ENCODE assay signal across 9 cellular contexts in genomic region chr1:8239039-8239305, GRCh38.
DNase-seq lines count a peak whose midpoint lies in the region; ATAC-seq, FAIRE-seq and TF ChIP-seq lines count a peak whose summit lies in the region.
"Had no signal": no experiment of that assay in that cellular context is flagged by ENCODE, and none has a peak within 500 bp of the region (broad histone marks: within the 10 kb centered on the region; RNA-seq: fewer than 3 reads in every experiment).

No MANE protein-coding gene starts in this region.

- peak; percentile 42 for TF ChIP-seq RAD21 in HCT116 (IDR thresholded peaks at IDR 0.05; ENCODE audit: low read depth)

- H2AFZ ChIP-seq in HCT116 (ENCODE audit: low read depth, low read length, poor library complexity, severe bottlenecking) (peak overlapping the region; percentile 74), astrocyte (ENCODE audit: low read depth, low read length) (no peak overlapping the region), hepatocyte (no peak overlapping the region)

- H3K27ac Mint-ChIP-seq in astrocyte (ENCODE audit: unreplicated experiment), result peak overlapping the region; percentile 96
- H3K27ac Mint-ChIP-seq: activated CD8-positive, alpha-beta memory T cell treated with anti-CD3 and anti-CD28 coated beads, Interleukin-2, amount 10 ng/mL, durations not matched to agents 7 days and 5 days had no signal

- H3K27ac ChIP-seq in HCT116 (ENCODE audit: low read depth, low read length), result peak overlapping the region; percentile 62
- H3K27ac ChIP-seq in astrocyte (ENCODE audit: low read depth, low read length), result peak overlapping the region; percentile 78
- peak overlapping the region; percentile 81 for H3K27ac ChIP-seq in hepatocyte
- peak overlapping the region; percentile 12 to 80 (median 70) for H3K27ac ChIP-seq in stomach

- TF ChIP-seq POLR2A in HCT116 (IDR thresholded peaks at IDR 0.05; ENCODE audit: borderline replicate concordance, extremely low read depth, insufficient read depth, insufficient read length), result no peak
- TF ChIP-seq POLR2A in stomach (IDR thresholded peaks at IDR 0.05), result no peak

- no peaks in the 10 kb centered on the region for H3K36me3 ChIP-seq in HCT116 (ENCODE audit: control insufficient read depth in 1 of 2, insufficient read depth in 2 of 2, low read length in 2 of 2)
- H3K36me3 ChIP-seq in astrocyte (ENCODE audit: insufficient read depth, low read length), result no peaks in the 10 kb centered on the region
- no peaks in the 10 kb centered on the region for H3K36me3 ChIP-seq in hepatocyte (replicated peaks; ENCODE audit: insufficient read depth, low read depth)
- no peaks in the 10 kb centered on the region for H3K36me3 ChIP-seq in stomach

- H3K9me3 ChIP-seq in HCT116 (ENCODE audit: control insufficient read depth in 1 of 2, insufficient read depth in 1 of 2, low read depth in 1 of 2, low read length in 2 of 2) (no peaks in the 10 kb centered on the region), astrocyte (ENCODE audit: insufficient read depth, low read depth, low read length) (no peaks in the 10 kb centered on the region), hepatocyte (ENCODE audit: low read depth) (no peaks in the 10 kb centered on the region), stomach (no peaks in the 10 kb centered on the region)

- FAIRE-seq in astrocyte (lab: Jason Lieb, UNC), result no peak

- peaks cover 21% of the 10 kb centered on the region for H3K4me1 Mint-ChIP-seq in astrocyte (ENCODE audit: low read depth, unreplicated experiment)

- H3K4me1 ChIP-seq in HCT116 (ENCODE audit: control insufficient read depth in 1 of 2, insufficient read depth in 2 of 2, low read length in 2 of 2), result peaks cover 25 to 46% of the 10 kb centered on the region in 2 experiments
- peaks cover 16% of the 10 kb centered on the region for H3K4me1 ChIP-seq in astrocyte (ENCODE audit: insufficient read depth, low read length)
- H3K4me1 ChIP-seq in hepatocyte (ENCODE audit: insufficient read depth), result peaks cover 7% of the 10 kb centered on the region
- peaks cover 14 to 27% (median 19%) of the 10 kb centered on the region in 4 donors for H3K4me1 ChIP-seq in stomach

- CTCF ChIA-PET in HCT116 (lab: Charles Lee), result interaction anchor here (0.9 kb wide), 1 partner anchor 105 kb away, joined by 4 read pairs; no protein-coding TSS in a partner anchor

- H3K9me3 Mint-ChIP-seq in astrocyte (ENCODE audit: unreplicated experiment), result no peaks in the 10 kb centered on the region

- H3K27me3 ChIP-seq in HCT116 (ENCODE audit: insufficient read depth, low read length), result no peaks in the 10 kb centered on the region
- no peaks in the 10 kb centered on the region for H3K27me3 ChIP-seq in astrocyte (ENCODE audit: insufficient read depth, low read length)
- H3K27me3 ChIP-seq in hepatocyte, result no peaks in the 10 kb centered on the region
- H3K27me3 ChIP-seq in stomach, result no peaks in the 10 kb centered on the region

- no peaks in the 10 kb centered on the region for H3K9me2 ChIP-seq in HCT116 (ENCODE audit: insufficient read depth)
- no peaks in the 10 kb centered on the region for H3K9me2 ChIP-seq in hepatocyte (replicated peaks; ENCODE audit: insufficient read depth)

- 79% methylated on average over 4 of the region's 5 CpGs for WGBS in hepatocyte (ENCODE audit: low lambda C conversion rate, missing lambda C conversion rate)
- 42 to 57% (median 51%) methylated on average over 5 of the region's 5 CpGs for WGBS in stomach, 5 donors

- H3K27me3 Mint-ChIP-seq in astrocyte (ENCODE audit: low read depth, unreplicated experiment), result no peaks in the 10 kb centered on the region

- H3K9ac ChIP-seq in HCT116 (ENCODE audit: low read length) (peak overlapping the region; percentile 43), astrocyte (ENCODE audit: low read length) (peak overlapping the region; percentile 69)

- DNase-seq in HCT116 (ENCODE audit: low read depth, low spot score) (peak; percentile 29), astrocyte (ENCODE audit: low read depth) (peak; percentile 46), hepatocyte (ENCODE audit: low spot score) (no peak), stomach (peak; percentile 37), NCI-H2029 (lab: John Stamatoyannopoulos, UW) (no peak), mucosa of gallbladder (ENCODE audit: low spot score) (no peak)
- DNase-seq: activated CD8-positive, alpha-beta memory T cell treated with anti-CD3 and anti-CD28 coated beads, Interleukin-2, amount 10 ng/mL, durations not matched to agents 7 days and 5 days had no signal

- TF ChIP-seq CTCF in HCT116 (IDR thresholded peaks at IDR 0.05 in 2 of 3, conservative IDR thresholded peaks at IDR 0.05 in 1 of 3; ENCODE audit: borderline replicate concordance in 1 of 3, insufficient read depth in 1 of 3, low read depth in 2 of 3, low read length in 2 of 3), result peak in 2 of 3 experiments; percentile 28 to 40; a peak in 3 of 6 replicates
- TF ChIP-seq CTCF in astrocyte (IDR thresholded peaks at IDR 0.05; ENCODE audit: insufficient read depth, low read depth, low read length), result no peak
- TF ChIP-seq CTCF in hepatocyte (IDR thresholded peaks at IDR 0.05; ENCODE audit: poor library complexity), result peak; percentile 26
- TF ChIP-seq CTCF in stomach (IDR thresholded peaks at IDR 0.05), result peak in 3 of 7 experiments; percentile 18 to 32 (median 19)

- H4K20me1 ChIP-seq in HCT116 (ENCODE audit: insufficient read depth), result no peaks in the 10 kb centered on the region
- no peaks in the 10 kb centered on the region for H4K20me1 ChIP-seq in astrocyte (ENCODE audit: insufficient read depth, low read length)
- no peaks in the 10 kb centered on the region for H4K20me1 ChIP-seq in hepatocyte (ENCODE audit: insufficient read depth, poor library complexity, severe bottlenecking)

- peak; percentile 71 for ATAC-seq in HCT116
- ATAC-seq in GM18511 (IDR thresholded peaks at IDR 0.05; ENCODE audit: unreplicated experiment), result no peak
- no peak for ATAC-seq in HG02571 (IDR thresholded peaks at IDR 0.05; ENCODE audit: unreplicated experiment)
- ATAC-seq: activated CD8-positive, alpha-beta memory T cell treated with anti-CD3 and anti-CD28 coated beads, Interleukin-2, amount 10 ng/mL, durations not matched to agents 7 days and 5 days had no signal

- intact Hi-C loops in HCT116 (cut with micrococcal nuclease) (no loop called here), stomach (cut with DNase I; ENCODE audit: low total_unique reads) (loop anchor here (10.0 kb wide), 1 partner anchor 204 kb away; no protein-coding TSS in a partner anchor)

- RAD21 ChIA-PET in HCT116 (lab: Charles Lee; ENCODE audit: low non-redundant PET in 1 of 2, low total read pairs in 2 of 2, uncharacterized antibody in 2 of 2, unreplicated experiment in 2 of 2), result interaction anchor here (0.7 to 1.3 kb wide), 4 partner anchors 8 to 135 kb away, joined by 4 to 8 read pairs (median 5); no protein-coding TSS in a partner anchor

- POLR2A ChIA-PET in HCT116 (lab: Charles Lee), result interaction anchor here (0.7 to 0.9 kb wide), 4 partner anchors 43 to 51 kb away, joined by 3 to 4 read pairs (median 3); no protein-coding TSS in a partner anchor

- no peaks in the 10 kb centered on the region for H3K36me3 Mint-ChIP-seq in astrocyte (ENCODE audit: low read depth, unreplicated experiment)
- H3K36me3 Mint-ChIP-seq: activated CD8-positive, alpha-beta memory T cell treated with anti-CD3 and anti-CD28 coated beads, Interleukin-2, amount 10 ng/mL, durations not matched to agents 7 days and 5 days had no signal

- H3K4me3 Mint-ChIP-seq in astrocyte (ENCODE audit: unreplicated experiment), result no peak overlapping the region
- H3K4me3 Mint-ChIP-seq: activated CD8-positive, alpha-beta memory T cell treated with anti-CD3 and anti-CD28 coated beads, Interleukin-2, amount 10 ng/mL, durations not matched to agents 7 days and 5 days had no signal

- H3K4me2 ChIP-seq in HCT116 (ENCODE audit: low read length) (peak overlapping the region; percentile 54), astrocyte (ENCODE audit: low read length) (peak overlapping the region; percentile 74), hepatocyte (no peak overlapping the region)

- H3K4me3 ChIP-seq in HCT116 (replicated peaks in 1 of 2; ENCODE audit: low read depth in 1 of 2, low read length in 2 of 2) (peak overlapping the region in 1 of 2 experiments; percentile 7; a peak in 1 of 4 replicates), astrocyte (ENCODE audit: insufficient read depth, low read depth, low read length) (no peak overlapping the region), hepatocyte (no peak overlapping the region), stomach (no peak overlapping the region)

- BruUV-seq in HCT116 (replicated peaks; lab: Mats Ljungman, UMichigan), result no TSS peak

- no peak for TF ChIP-seq EP300 in stomach (IDR thresholded peaks at IDR 0.05)

- H3K79me2 ChIP-seq in HCT116 (ENCODE audit: insufficient read depth, low read length) (no peaks in the 10 kb centered on the region), astrocyte (ENCODE audit: insufficient read depth, low read length) (no peaks in the 10 kb centered on the region), hepatocyte (no peaks in the 10 kb centered on the region)

TF ChIP-seq in HCT116, 20 proteins besides CTCF, POLR2A, EP300 and RAD21:
- no peak for TF ChIP-seq TCF7L2 (IDR thresholded peaks at IDR 0.05; ENCODE audit: borderline replicate concordance, extremely low read depth, insufficient read depth, insufficient read length)

Comparison
In these comparisons a context has a peak if more than half of its experiments do, and no peak if none do; other contexts are left out.
1. DNase-seq: peak in HCT116 (single experiment), astrocyte (single experiment) and stomach (single experiment); none in hepatocyte (single experiment), NCI-H2029 (single experiment) and mucosa of gallbladder (single experiment).
2. Peak in every context shown above with its lines, with median percentiles within 50 percentile points of each other: H3K27ac ChIP-seq.